Comparison of ENCODE assay signal across 1 cellular context in the genomic region with DNA sequence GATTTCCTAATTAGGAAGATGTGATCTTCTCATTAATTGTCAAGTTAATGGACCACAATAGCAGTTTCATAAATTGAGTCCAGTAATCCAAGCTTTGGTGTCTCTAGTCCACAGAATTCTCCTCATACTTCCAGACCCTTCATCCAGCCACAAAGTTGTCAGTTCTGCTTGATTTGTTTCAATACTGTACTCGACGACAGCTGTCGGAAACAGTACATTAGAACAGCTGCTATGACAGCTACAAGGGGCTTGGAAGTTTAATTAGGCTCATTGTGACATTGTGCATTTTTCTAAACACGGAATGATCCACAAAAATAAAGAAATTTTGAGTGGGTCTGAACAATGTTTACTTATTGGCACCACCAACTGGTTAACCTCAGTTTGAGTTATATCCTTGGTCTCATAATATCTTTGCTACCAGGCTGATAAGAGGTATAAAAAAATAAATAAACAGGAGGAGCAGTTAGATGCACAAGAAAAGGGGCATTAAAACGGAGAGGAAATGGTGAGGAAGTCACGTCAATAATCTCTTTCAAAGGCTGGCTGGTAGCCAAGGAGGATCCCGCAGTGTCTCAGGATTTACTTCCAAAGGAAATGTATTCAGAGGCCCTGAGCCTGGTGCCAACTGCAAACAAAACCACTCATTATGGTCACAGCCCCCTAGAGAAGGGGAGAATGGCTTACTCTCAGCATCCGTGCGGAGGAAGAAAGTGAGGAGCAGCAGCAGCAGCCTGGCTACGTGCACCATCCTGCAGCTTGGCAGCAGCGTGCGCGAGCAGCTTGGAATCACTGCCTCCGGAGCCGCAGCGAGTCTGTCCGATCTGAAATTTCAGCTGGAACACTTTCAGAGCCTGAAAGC.
TF ChIP-seq lines count a peak whose summit lies in the region.

No MANE protein-coding gene starts in this region.

TF ChIP-seq in HepG2, 621 proteins besides CTCF, POLR2A, EP300 and RAD21 (continued from another document):
- TF ChIP-seq, protein P1, sequence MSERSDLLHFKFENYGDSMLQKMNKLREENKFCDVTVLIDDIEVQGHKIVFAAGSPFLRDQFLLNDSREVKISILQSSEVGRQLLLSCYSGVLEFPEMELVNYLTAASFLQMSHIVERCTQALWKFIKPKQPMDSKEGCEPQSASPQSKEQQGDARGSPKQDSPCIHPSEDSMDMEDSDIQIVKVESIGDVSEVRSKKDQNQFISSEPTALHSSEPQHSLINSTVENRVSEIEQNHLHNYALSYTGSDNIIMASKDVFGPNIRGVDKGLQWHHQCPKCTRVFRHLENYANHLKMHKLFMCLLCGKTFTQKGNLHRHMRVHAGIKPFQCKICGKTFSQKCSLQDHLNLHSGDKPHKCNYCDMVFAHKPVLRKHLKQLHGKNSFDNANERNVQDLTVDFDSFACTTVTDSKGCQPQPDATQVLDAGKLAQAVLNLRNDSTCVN (CRISPR knock-in tag; IDR thresholded peaks at IDR 0.05; ENCODE audit: borderline replicate concordance) = no peak
- TF ChIP-seq, protein P2, sequence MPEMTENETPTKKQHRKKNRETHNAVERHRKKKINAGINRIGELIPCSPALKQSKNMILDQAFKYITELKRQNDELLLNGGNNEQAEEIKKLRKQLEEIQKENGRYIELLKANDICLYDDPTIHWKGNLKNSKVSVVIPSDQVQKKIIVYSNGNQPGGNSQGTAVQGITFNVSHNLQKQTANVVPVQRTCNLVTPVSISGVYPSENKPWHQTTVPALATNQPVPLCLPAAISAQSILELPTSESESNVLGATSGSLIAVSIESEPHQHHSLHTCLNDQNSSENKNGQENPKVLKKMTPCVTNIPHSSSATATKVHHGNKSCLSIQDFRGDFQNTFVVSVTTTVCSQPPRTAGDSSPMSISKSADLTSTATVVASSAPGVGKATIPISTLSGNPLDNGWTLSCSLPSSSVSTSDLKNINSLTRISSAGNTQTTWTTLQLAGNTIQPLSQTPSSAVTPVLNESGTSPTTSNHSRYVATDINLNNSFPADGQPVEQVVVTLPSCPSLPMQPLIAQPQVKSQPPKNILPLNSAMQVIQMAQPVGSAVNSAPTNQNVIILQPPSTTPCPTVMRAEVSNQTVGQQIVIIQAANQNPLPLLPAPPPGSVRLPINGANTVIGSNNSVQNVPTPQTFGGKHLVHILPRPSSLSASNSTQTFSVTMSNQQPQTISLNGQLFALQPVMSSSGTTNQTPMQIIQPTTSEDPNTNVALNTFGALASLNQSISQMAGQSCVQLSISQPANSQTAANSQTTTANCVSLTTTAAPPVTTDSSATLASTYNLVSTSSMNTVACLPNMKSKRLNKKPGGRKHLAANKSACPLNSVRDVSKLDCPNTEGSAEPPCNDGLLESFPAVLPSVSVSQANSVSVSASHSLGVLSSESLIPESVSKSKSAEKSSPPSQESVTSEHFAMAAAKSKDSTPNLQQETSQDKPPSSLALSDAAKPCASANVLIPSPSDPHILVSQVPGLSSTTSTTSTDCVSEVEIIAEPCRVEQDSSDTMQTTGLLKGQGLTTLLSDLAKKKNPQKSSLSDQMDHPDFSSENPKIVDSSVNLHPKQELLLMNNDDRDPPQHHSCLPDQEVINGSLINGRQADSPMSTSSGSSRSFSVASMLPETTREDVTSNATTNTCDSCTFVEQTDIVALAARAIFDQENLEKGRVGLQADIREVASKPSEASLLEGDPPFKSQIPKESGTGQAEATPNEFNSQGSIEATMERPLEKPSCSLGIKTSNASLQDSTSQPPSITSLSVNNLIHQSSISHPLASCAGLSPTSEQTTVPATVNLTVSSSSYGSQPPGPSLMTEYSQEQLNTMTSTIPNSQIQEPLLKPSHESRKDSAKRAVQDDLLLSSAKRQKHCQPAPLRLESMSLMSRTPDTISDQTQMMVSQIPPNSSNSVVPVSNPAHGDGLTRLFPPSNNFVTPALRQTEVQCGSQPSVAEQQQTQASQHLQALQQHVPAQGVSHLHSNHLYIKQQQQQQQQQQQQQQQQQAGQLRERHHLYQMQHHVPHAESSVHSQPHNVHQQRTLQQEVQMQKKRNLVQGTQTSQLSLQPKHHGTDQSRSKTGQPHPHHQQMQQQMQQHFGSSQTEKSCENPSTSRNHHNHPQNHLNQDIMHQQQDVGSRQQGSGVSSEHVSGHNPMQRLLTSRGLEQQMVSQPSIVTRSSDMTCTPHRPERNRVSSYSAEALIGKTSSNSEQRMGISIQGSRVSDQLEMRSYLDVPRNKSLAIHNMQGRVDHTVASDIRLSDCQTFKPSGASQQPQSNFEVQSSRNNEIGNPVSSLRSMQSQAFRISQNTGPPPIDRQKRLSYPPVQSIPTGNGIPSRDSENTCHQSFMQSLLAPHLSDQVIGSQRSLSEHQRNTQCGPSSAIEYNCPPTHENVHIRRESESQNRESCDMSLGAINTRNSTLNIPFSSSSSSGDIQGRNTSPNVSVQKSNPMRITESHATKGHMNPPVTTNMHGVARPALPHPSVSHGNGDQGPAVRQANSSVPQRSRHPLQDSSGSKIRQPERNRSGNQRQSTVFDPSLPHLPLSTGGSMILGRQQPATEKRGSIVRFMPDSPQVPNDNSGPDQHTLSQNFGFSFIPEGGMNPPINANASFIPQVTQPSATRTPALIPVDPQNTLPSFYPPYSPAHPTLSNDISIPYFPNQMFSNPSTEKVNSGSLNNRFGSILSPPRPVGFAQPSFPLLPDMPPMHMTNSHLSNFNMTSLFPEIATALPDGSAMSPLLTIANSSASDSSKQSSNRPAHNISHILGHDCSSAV (CRISPR knock-in tag; IDR thresholded peaks at IDR 0.05; ENCODE audit: borderline replicate concordance) = no peak
- TF ChIP-seq FOXA3 (CRISPR knock-in tag; IDR thresholded peaks at IDR 0.05) (no peak), ZNF350 (CRISPR knock-in tag; IDR thresholded peaks at IDR 0.05; ENCODE audit: borderline replicate concordance, low read depth) (no peak), KLF16 (CRISPR knock-in tag; IDR thresholded peaks at IDR 0.05) (no peak), PHF5A (CRISPR knock-in tag; IDR thresholded peaks at IDR 0.05; ENCODE audit: low read depth, unreplicated experiment) (no peak), ZNF446 (CRISPR knock-in tag; IDR thresholded peaks at IDR 0.05) (no peak), NFE2L1 (CRISPR knock-in tag; IDR thresholded peaks at IDR 0.05; ENCODE audit: borderline replicate concordance) (no peak), MAF1 (CRISPR knock-in tag; IDR thresholded peaks at IDR 0.05; ENCODE audit: borderline replicate concordance) (no peak), KLF6 (CRISPR knock-in tag; IDR thresholded peaks at IDR 0.05) (no peak), MED13 (CRISPR knock-in tag; IDR thresholded peaks at IDR 0.05) (no peak), MIER2 (CRISPR knock-in tag; IDR thresholded peaks at IDR 0.05) (no peak), ZNF234 (CRISPR knock-in tag; conservative IDR thresholded peaks at IDR 0.05) (no peak)
- TF ChIP-seq, protein P3, sequence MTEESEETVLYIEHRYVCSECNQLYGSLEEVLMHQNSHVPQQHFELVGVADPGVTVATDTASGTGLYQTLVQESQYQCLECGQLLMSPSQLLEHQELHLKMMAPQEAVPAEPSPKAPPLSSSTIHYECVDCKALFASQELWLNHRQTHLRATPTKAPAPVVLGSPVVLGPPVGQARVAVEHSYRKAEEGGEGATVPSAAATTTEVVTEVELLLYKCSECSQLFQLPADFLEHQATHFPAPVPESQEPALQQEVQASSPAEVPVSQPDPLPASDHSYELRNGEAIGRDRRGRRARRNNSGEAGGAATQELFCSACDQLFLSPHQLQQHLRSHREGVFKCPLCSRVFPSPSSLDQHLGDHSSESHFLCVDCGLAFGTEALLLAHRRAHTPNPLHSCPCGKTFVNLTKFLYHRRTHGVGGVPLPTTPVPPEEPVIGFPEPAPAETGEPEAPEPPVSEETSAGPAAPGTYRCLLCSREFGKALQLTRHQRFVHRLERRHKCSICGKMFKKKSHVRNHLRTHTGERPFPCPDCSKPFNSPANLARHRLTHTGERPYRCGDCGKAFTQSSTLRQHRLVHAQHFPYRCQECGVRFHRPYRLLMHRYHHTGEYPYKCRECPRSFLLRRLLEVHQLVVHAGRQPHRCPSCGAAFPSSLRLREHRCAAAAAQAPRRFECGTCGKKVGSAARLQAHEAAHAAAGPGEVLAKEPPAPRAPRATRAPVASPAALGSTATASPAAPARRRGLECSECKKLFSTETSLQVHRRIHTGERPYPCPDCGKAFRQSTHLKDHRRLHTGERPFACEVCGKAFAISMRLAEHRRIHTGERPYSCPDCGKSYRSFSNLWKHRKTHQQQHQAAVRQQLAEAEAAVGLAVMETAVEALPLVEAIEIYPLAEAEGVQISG (CRISPR knock-in tag; IDR thresholded peaks at IDR 0.05) = no peak
- TF ChIP-seq, protein P4, sequence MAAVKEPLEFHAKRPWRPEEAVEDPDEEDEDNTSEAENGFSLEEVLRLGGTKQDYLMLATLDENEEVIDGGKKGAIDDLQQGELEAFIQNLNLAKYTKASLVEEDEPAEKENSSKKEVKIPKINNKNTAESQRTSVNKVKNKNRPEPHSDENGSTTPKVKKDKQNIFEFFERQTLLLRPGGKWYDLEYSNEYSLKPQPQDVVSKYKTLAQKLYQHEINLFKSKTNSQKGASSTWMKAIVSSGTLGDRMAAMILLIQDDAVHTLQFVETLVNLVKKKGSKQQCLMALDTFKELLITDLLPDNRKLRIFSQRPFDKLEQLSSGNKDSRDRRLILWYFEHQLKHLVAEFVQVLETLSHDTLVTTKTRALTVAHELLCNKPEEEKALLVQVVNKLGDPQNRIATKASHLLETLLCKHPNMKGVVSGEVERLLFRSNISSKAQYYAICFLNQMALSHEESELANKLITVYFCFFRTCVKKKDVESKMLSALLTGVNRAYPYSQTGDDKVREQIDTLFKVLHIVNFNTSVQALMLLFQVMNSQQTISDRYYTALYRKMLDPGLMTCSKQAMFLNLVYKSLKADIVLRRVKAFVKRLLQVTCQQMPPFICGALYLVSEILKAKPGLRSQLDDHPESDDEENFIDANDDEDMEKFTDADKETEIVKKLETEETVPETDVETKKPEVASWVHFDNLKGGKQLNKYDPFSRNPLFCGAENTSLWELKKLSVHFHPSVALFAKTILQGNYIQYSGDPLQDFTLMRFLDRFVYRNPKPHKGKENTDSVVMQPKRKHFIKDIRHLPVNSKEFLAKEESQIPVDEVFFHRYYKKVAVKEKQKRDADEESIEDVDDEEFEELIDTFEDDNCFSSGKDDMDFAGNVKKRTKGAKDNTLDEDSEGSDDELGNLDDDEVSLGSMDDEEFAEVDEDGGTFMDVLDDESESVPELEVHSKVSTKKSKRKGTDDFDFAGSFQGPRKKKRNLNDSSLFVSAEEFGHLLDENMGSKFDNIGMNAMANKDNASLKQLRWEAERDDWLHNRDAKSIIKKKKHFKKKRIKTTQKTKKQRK (IDR thresholded peaks at IDR 0.05; ENCODE audit: low read length) = no peak
- TF ChIP-seq, protein P5, sequence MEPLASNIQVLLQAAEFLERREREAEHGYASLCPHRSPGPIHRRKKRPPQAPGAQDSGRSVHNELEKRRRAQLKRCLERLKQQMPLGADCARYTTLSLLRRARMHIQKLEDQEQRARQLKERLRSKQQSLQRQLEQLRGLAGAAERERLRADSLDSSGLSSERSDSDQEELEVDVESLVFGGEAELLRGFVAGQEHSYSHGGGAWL (CRISPR knock-in tag; IDR thresholded peaks at IDR 0.05) = no peak
- TF ChIP-seq, protein P6, sequence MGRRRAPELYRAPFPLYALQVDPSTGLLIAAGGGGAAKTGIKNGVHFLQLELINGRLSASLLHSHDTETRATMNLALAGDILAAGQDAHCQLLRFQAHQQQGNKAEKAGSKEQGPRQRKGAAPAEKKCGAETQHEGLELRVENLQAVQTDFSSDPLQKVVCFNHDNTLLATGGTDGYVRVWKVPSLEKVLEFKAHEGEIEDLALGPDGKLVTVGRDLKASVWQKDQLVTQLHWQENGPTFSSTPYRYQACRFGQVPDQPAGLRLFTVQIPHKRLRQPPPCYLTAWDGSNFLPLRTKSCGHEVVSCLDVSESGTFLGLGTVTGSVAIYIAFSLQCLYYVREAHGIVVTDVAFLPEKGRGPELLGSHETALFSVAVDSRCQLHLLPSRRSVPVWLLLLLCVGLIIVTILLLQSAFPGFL (CRISPR knock-in tag; IDR thresholded peaks at IDR 0.05) = no peak
